In the genomic region with DNA sequence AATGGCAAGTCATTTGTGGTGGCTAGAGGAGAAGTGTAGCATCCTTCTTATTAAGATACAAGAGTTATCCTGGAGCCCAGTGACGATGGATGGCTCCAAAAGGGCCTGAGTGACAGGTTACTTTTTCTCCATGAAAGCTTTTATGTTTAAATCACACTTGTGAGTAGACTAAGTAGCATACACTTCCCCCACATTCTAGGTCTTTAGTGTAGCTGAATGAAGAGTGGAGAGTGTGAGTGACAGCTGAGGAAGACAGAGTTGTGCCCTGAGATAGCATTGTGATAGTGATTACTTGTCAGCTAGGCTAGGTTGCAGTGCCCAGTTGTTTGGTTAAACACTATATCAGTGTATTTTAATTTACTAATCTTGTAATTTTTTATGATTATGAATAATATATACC, we compare ENCODE assay signal across 6 cellular contexts.
"Had no signal": no experiment of that assay in that cellular context is flagged by ENCODE, and none has a peak within 500 bp of the region (broad histone marks: within the 10 kb centered on the region; RNA-seq: fewer than 3 reads in every experiment).

No MANE protein-coding gene starts in this region.

- DNase-seq: IMR-90, KBM-7, KG1 had no signal

- H3K27ac ChIP-seq: HL-60 had no signal

- ATAC-seq: HepG2 had no signal

- FAIRE-seq: HepG2, HTR-8/SVneo had no signal
